17 cellular contexts compared by ENCODE assay signal in genomic region chr2:37676274-37676673, GRCh38. TPM values are rescaled to one million over a fixed set of nuclear protein-coding genes. Genes with fewer than 3 reads are reported as not detected.
DNase-seq lines count a peak whose midpoint lies in the region; ATAC-seq and TF ChIP-seq lines count a peak whose summit lies in the region.
"Had no signal": no experiment of that assay in that cellular context is flagged by ENCODE, and none has a peak within 500 bp of the region (broad histone marks: within the 10 kb centered on the region; RNA-seq: fewer than 3 reads in every experiment).

No MANE protein-coding gene starts in this region.

- POLR2A ChIA-PET in MCF 10A (lab: Yijun Ruan, JAX) = interaction anchor here (0.6 to 0.9 kb wide), 3 partner anchors 14 to 82 kb away, joined by 3 to 4 read pairs (median 3); no protein-coding TSS in a partner anchor

- H3K27me3 Mint-ChIP-seq in MCF 10A (ENCODE audit: insufficient read depth, unreplicated experiment) = no peaks in the 10 kb centered on the region

- H3K4me3 ChIP-seq in breast epithelium = no peak overlapping the region
- H3K4me3 ChIP-seq in SJSA1 = no peak overlapping the region
- no peak overlapping the region for H3K4me3 ChIP-seq in gastroesophageal sphincter

- intact Hi-C loops in MCF 10A (cut with micrococcal nuclease) (no loop called here), breast epithelium (cut with DNase I; ENCODE audit: low total_unique reads) (no loop called here)

- 39 to 42% methylated on average over 1 of the region's 1 CpG for WGBS in gastroesophageal sphincter (ENCODE audit: low coverage in 1 of 2), 2 donors

- H3K9me3 ChIP-seq in breast epithelium (no peaks in the 10 kb centered on the region), SJSA1 (replicated peaks) (0 out of 2 replicates have a peak, but pooled peaks cover 1% of the 10 kb centered on the region), gastroesophageal sphincter (no peaks in the 10 kb centered on the region)

- TF ChIP-seq POLR2A in breast epithelium (IDR thresholded peaks at IDR 0.05) (no peak), gastroesophageal sphincter (IDR thresholded peaks at IDR 0.05) (no peak)

- no peaks in the 10 kb centered on the region for H3K27me3 ChIP-seq in breast epithelium
- H3K27me3 ChIP-seq in SJSA1 (replicated peaks) = no peaks in the 10 kb centered on the region
- H3K27me3 ChIP-seq in foreskin keratinocyte = no peaks in the 10 kb centered on the region
- H3K27me3 ChIP-seq in gastroesophageal sphincter = no peaks in the 10 kb centered on the region

- H3K9me3 Mint-ChIP-seq in MCF 10A (ENCODE audit: unreplicated experiment) = no peaks in the 10 kb centered on the region
- H3K9me3 Mint-ChIP-seq: type B pancreatic cell, WTC11 had no signal

- peak overlapping the region; percentile 14 for H3K27ac Mint-ChIP-seq in MCF 10A (ENCODE audit: low read depth, unreplicated experiment)
- H3K27ac Mint-ChIP-seq: type B pancreatic cell, WTC11 had no signal

- H3K4me1 Mint-ChIP-seq in MCF 10A (ENCODE audit: insufficient read depth, unreplicated experiment) = peaks cover 15% of the 10 kb centered on the region

- ATAC-seq in foreskin keratinocyte = peak; percentile 86
- no peak for ATAC-seq in gastroesophageal sphincter
- ATAC-seq: HepG2, WTC11 had no signal

- H3K4me1 ChIP-seq in breast epithelium (no peaks in the 10 kb centered on the region), SJSA1 (replicated peaks) (peaks cover 31% of the 10 kb centered on the region), foreskin keratinocyte (peaks cover 20% of the 10 kb centered on the region), gastroesophageal sphincter (peaks cover 0 to 8% (median 0%) of the 10 kb centered on the region in 3 donors)

- DNase-seq in MCF 10A (ENCODE audit: unreplicated experiment) (peak; percentile 72), breast epithelium (ENCODE audit: low spot score in 2 of 2) (no peak), SJSA1 (ENCODE audit: low read depth in 1 of 2, low spot score in 2 of 2) (peak in 1 of 2 experiments; percentile 76), foreskin keratinocyte (peak; percentile 82 to 90), anterior cingulate cortex (lab: John Stamatoyannopoulos, UW) (no peak)
- DNase-seq in activated CD4-positive, alpha-beta T cell treated with anti-CD3 and anti-CD28 coated beads for 48 hours = no peak
- no peak for DNase-seq in activated naive CD4-positive, alpha-beta T cell (lab: John Stamatoyannopoulos, UW)
- DNase-seq: amygdala; DMS79 treated with DMSO at 0.1 percent for 48 hours; glutamatergic neuron; NCI-H187; occipital lobe; stimulated activated CD4-positive, alpha-beta T cell treated with anti-CD3 and anti-CD28 coated beads, Interleukin-15, amount 100 ng/mL, for 24 hours had no signal

- peaks cover 7% of the 10 kb centered on the region for H3K36me3 Mint-ChIP-seq in MCF 10A (ENCODE audit: insufficient read depth, unreplicated experiment)
- H3K36me3 Mint-ChIP-seq: type B pancreatic cell, WTC11 had no signal

- H3K27ac ChIP-seq in breast epithelium = no peak overlapping the region
- H3K27ac ChIP-seq in SJSA1 = peak overlapping the region; percentile 62
- peak overlapping the region; percentile 62 for H3K27ac ChIP-seq in foreskin keratinocyte
- no peak overlapping the region for H3K27ac ChIP-seq in gastroesophageal sphincter

- no peak for TF ChIP-seq EP300 in gastroesophageal sphincter (IDR thresholded peaks at IDR 0.05)

- no TSS peak for BruUV-seq in MCF 10A (replicated peaks; lab: Mats Ljungman, UMichigan)

- CTCF ChIA-PET in MCF 10A (lab: Yijun Ruan, JAX) = interaction anchor here (1.2 kb wide), 1 partner anchor 9 kb away, joined by 3 read pairs; no protein-coding TSS in a partner anchor

- H3K4me3 Mint-ChIP-seq in MCF 10A (ENCODE audit: unreplicated experiment) = no peak overlapping the region
- H3K4me3 Mint-ChIP-seq: type B pancreatic cell, WTC11 had no signal

- H3K36me3 ChIP-seq in breast epithelium = no peaks in the 10 kb centered on the region
- peaks cover 5% of the 10 kb centered on the region for H3K36me3 ChIP-seq in SJSA1
- no peaks in the 10 kb centered on the region for H3K36me3 ChIP-seq in gastroesophageal sphincter

- TF ChIP-seq CTCF in MCF 10A (IDR thresholded peaks at IDR 0.05; ENCODE audit: unreplicated experiment) (no peak), breast epithelium (IDR thresholded peaks at IDR 0.05) (no peak), foreskin keratinocyte (conservative IDR thresholded peaks at IDR 0.05) (no peak), gastroesophageal sphincter (IDR thresholded peaks at IDR 0.05) (no peak)

RNA-seq across cellular contexts. Expression of gene CDC42EP3, which starts 4.8 kb away (rescaled TPM):
- total RNA-seq in MCF 10A (2022) (55.4 and 61.3 TPM in 2 replicates), breast epithelium (10 to 100 TPM; 19.5 to 35.7 (median 35.7) TPM), foreskin keratinocyte (32.3 and 46.4 TPM in 2 replicates), gastroesophageal sphincter (100 to 1,000 TPM in 2 of 4 donors, 10 to 100 TPM in 2; 39.4 to 198 (median 87.4) TPM)
- total RNA-seq in SJSA1 (2014; rRNA removed; shearing (Covaris generic)) = 33.6 and 50.8 TPM in 2 replicates
- 15.0 and 23.2 TPM in 2 replicates for polyA plus RNA-seq in foreskin keratinocyte
- total RNA-seq: HepG2 had no signal

Comparison
In these comparisons a context has a peak if more than half of its experiments do, and no peak if none do; other contexts are left out.
1. DNase-seq: peak in MCF 10A (single experiment) and foreskin keratinocyte (2 of 2); none in breast epithelium (0 of 2), activated CD4-positive, alpha-beta T cell treated with anti-CD3 and anti-CD28 coated beads for 48 hours (single experiment), anterior cingulate cortex (0 of 58) and activated naive CD4-positive, alpha-beta T cell (0 of 4).
2. H3K27ac ChIP-seq: peak in SJSA1 (single experiment) and foreskin keratinocyte (single experiment); none in breast epithelium (0 of 2) and gastroesophageal sphincter (0 of 4).